27 cellular contexts compared by ENCODE assay signal in genomic region chr1:244297616-244298015, GRCh38.
"Had no signal": no experiment of that assay in that cellular context is flagged by ENCODE, and none has a peak within 500 bp of the region (broad histone marks: within the 10 kb centered on the region; RNA-seq: fewer than 3 reads in every experiment).

No MANE protein-coding gene starts in this region.

- DNase-seq: activated CD4-positive, alpha-beta T cell treated with anti-CD3 and anti-CD28 coated beads for 36 hours; activated CD8-positive, alpha-beta memory T cell treated with anti-CD3 and anti-CD28 coated beads, Interleukin-2, amount 50 U/mL, for 4 hours; activated CD8-positive, alpha-beta T cell treated with anti-CD3 and anti-CD28 coated beads for 36 hours; activated effector memory CD4-positive, alpha-beta T cell treated with Interleukin-2 at 50 U/mL for 16 hours; activated naive CD4-positive, alpha-beta T cell; activated naive CD8-positive, alpha-beta T cell treated with anti-CD3 and anti-CD28 coated beads, Interleukin-2, amount 50 U/mL, for 24 hours; amniotic stem cell; brain microvascular endothelial cell; NCI-H1092; NCI-H1417; NCI-H2029; NCI-H2107; NCI-H2171 treated with DMSO at 0.1 percent for 48 hours; NCI-H226; NCI-H526 treated with DMSO at 0.1 percent for 48 hours; NCI-H82; OCI-M1; Right ventricle myocardium superior; SJCRH30; SK-N-SH; T-helper 1 cell had no signal

- H3K36me3 ChIP-seq: brain microvascular endothelial cell, cardiac muscle cell, SJCRH30 had no signal

- H3K9me3 ChIP-seq: SJCRH30, SK-N-SH had no signal

- H3K27ac ChIP-seq: brain microvascular endothelial cell, cardiac muscle cell, RWPE1, SJCRH30, VCaP had no signal

- H3K27me3 ChIP-seq: brain microvascular endothelial cell, cardiac muscle cell, SJCRH30 had no signal

- H3K9ac ChIP-seq: KMS-11, SK-N-SH had no signal

- H3K27ac Mint-ChIP-seq: activated CD4-positive, alpha-beta T cell treated with anti-CD3 and anti-CD28 coated beads for 36 hours; activated CD8-positive, alpha-beta T cell treated with anti-CD3 and anti-CD28 coated beads for 36 hours; activated naive CD4-positive, alpha-beta T cell treated with anti-CD3 and anti-CD28 coated beads, Interleukin-2, amount 50 U/mL, for 72 hours; activated naive CD8-positive, alpha-beta T cell treated with anti-CD3 and anti-CD28 coated beads, Interleukin-2, amount 50 U/mL, for 24 hours had no signal

- ATAC-seq: activated CD4-positive, alpha-beta T cell treated with anti-CD3 and anti-CD28 coated beads for 36 hours; activated CD8-positive, alpha-beta T cell treated with anti-CD3 and anti-CD28 coated beads for 36 hours; activated naive CD4-positive, alpha-beta T cell treated with anti-CD3 and anti-CD28 coated beads, Interleukin-2, amount 50 U/mL, for 72 hours; activated naive CD8-positive, alpha-beta T cell treated with anti-CD3 and anti-CD28 coated beads, Interleukin-2, amount 50 U/mL, for 24 hours; Panc1 had no signal

- H3K4me3 ChIP-seq: cardiac muscle cell, SJCRH30 had no signal

- H3K4me1 ChIP-seq: SJCRH30 had no signal

- H3K36me3 Mint-ChIP-seq: activated naive CD4-positive, alpha-beta T cell treated with anti-CD3 and anti-CD28 coated beads, Interleukin-2, amount 50 U/mL, for 72 hours had no signal

- H3K9me3 Mint-ChIP-seq: activated CD8-positive, alpha-beta T cell treated with anti-CD3 and anti-CD28 coated beads for 36 hours; activated naive CD4-positive, alpha-beta T cell treated with anti-CD3 and anti-CD28 coated beads, Interleukin-2, amount 50 U/mL, for 72 hours; activated naive CD8-positive, alpha-beta T cell treated with anti-CD3 and anti-CD28 coated beads, Interleukin-2, amount 50 U/mL, for 24 hours had no signal

- H3K27me3 Mint-ChIP-seq: activated CD4-positive, alpha-beta T cell treated with anti-CD3 and anti-CD28 coated beads for 36 hours; activated CD8-positive, alpha-beta T cell treated with anti-CD3 and anti-CD28 coated beads for 36 hours; activated naive CD8-positive, alpha-beta T cell treated with anti-CD3 and anti-CD28 coated beads, Interleukin-2, amount 50 U/mL, for 24 hours had no signal

- H3K4me2 ChIP-seq: KMS-11, SK-N-SH had no signal

- H3K4me3 Mint-ChIP-seq: activated CD4-positive, alpha-beta T cell treated with anti-CD3 and anti-CD28 coated beads for 36 hours; activated CD8-positive, alpha-beta T cell treated with anti-CD3 and anti-CD28 coated beads for 36 hours; activated naive CD8-positive, alpha-beta T cell treated with anti-CD3 and anti-CD28 coated beads, Interleukin-2, amount 50 U/mL, for 24 hours had no signal
